ENCODE assay signal across 2 cellular contexts in genomic region chr4:18021470-18021719, GRCh38.
TF ChIP-seq lines count a peak whose summit lies in the region.

No MANE protein-coding gene starts in this region.

TF ChIP-seq in H1, 55 proteins besides CTCF, POLR2A, EP300 and RAD21:
- TF ChIP-seq SP4 (IDR thresholded peaks at IDR 0.05; ENCODE audit: low read length) (no peak), TAF1 (IDR thresholded peaks at IDR 0.05; ENCODE audit: low read depth, low read length) (peak; percentile 53; the same call in 1 of the 2 replicates), KDM1A (IDR thresholded peaks at IDR 0.05; ENCODE audit: borderline replicate concordance, low read length) (no peak), SIX5 (IDR thresholded peaks at IDR 0.05; ENCODE audit: low read depth, low read length) (no peak), POLR2AphosphoS5 (IDR thresholded peaks at IDR 0.05; ENCODE audit: low read depth, low read length) (peak; percentile 64; the same call in 1 of the 2 replicates), ASH2L (IDR thresholded peaks at IDR 0.05; ENCODE audit: low read length) (no peak), TEAD4 (IDR thresholded peaks at IDR 0.05; ENCODE audit: low read depth, low read length) (no peak), HDAC2 (IDR thresholded peaks at IDR 0.05; ENCODE audit: borderline replicate concordance in 1 of 2, low read depth in 2 of 2, low read length in 2 of 2) (no peak), KDM4A (IDR thresholded peaks at IDR 0.05; ENCODE audit: low read depth, low read length, severe bottlenecking) (peak; percentile 52), SIN3A (conservative IDR thresholded peaks at IDR 0.05 in 1 of 2, IDR thresholded peaks at IDR 0.05 in 1 of 2; ENCODE audit: low read depth in 1 of 2, low read length in 2 of 2) (no peak), JUN (IDR thresholded peaks at IDR 0.05; ENCODE audit: low read depth, low read length) (no peak), CEBPB (IDR thresholded peaks at IDR 0.05; ENCODE audit: low read depth, low read length) (no peak), GABPA (IDR thresholded peaks at IDR 0.05; ENCODE audit: borderline replicate concordance, insufficient read depth, low read length) (no peak), HDAC6 (IDR thresholded peaks at IDR 0.05; ENCODE audit: low read depth, low read length) (no peak), CBX5 (IDR thresholded peaks at IDR 0.05; ENCODE audit: low read depth, low read length) (no peak), E2F6 (IDR thresholded peaks at IDR 0.05) (peak; percentile 48), POU5F1 (IDR thresholded peaks at IDR 0.05; ENCODE audit: low read depth, low read length) (no peak), GTF2F1 (IDR thresholded peaks at IDR 0.05; ENCODE audit: borderline replicate concordance, low read depth, low read length) (no peak), BRCA1 (IDR thresholded peaks at IDR 0.05; ENCODE audit: low read depth, low read length) (no peak), RBBP5 (IDR thresholded peaks at IDR 0.05; ENCODE audit: borderline replicate concordance, low read depth, low read length) (peak; percentile 87; the same call in 1 of the 2 replicates), YY1 (IDR thresholded peaks at IDR 0.05; ENCODE audit: low read depth, low read length) (peak; percentile 41; the same call in 1 of the 2 replicates), SAP30 (IDR thresholded peaks at IDR 0.05; ENCODE audit: insufficient read depth, insufficient replicate concordance, low read length) (no peak), SUZ12 (IDR thresholded peaks at IDR 0.05; ENCODE audit: low read length) (no peak), TBP (IDR thresholded peaks at IDR 0.05; ENCODE audit: low read depth, low read length) (peak; percentile 25; the same call in 1 of the 2 replicates), CHD2 (IDR thresholded peaks at IDR 0.05; ENCODE audit: low read length) (no peak), USF2 (IDR thresholded peaks at IDR 0.05; ENCODE audit: low read length) (no peak), PHF8 (conservative IDR thresholded peaks at IDR 0.05; ENCODE audit: low read depth, low read length) (peak; percentile 85), MAFK (IDR thresholded peaks at IDR 0.05; ENCODE audit: low read depth, low read length) (no peak), TAF7 (optimal IDR thresholded peaks at IDR 0.05; ENCODE audit: borderline replicate concordance, low read depth, low read length) (peak; percentile 9), CHD1 (IDR thresholded peaks at IDR 0.05; ENCODE audit: low read depth, low read length) (no peak), SIRT6 (IDR thresholded peaks at IDR 0.05; ENCODE audit: low read length) (no peak)

TF ChIP-seq in neural cell, 6 proteins besides CTCF, POLR2A, EP300 and RAD21:
- TF ChIP-seq SMC3 (conservative IDR thresholded peaks at IDR 0.05; ENCODE audit: poor library complexity) (peak; percentile 39), REST (IDR thresholded peaks at IDR 0.05; ENCODE audit: borderline replicate concordance) (peak; percentile 69), EZH2 (IDR thresholded peaks at IDR 0.05; ENCODE audit: borderline replicate concordance, insufficient read depth, low read length, poor library complexity, severe bottlenecking) (no peak), MXI1 (conservative IDR thresholded peaks at IDR 0.05; ENCODE audit: poor library complexity, severe bottlenecking) (no peak), TAF1 (IDR thresholded peaks at IDR 0.05; ENCODE audit: low read depth) (peak; percentile 61)
TF ChIP-seq in neural cell: peak in this region for 3.
